Comparison of ENCODE assay signal across 8 cellular contexts in genomic region chr11:130431337-130431773, GRCh38. TPM values are rescaled to one million over a fixed set of nuclear protein-coding genes. Genes with fewer than 3 reads are reported as not detected.
DNase-seq lines count a peak whose midpoint lies in the region; ATAC-seq, FAIRE-seq and TF ChIP-seq lines count a peak whose summit lies in the region.

No MANE protein-coding gene starts in this region.

- CTCF ChIA-PET in RWPE1 (lab: Yijun Ruan, JAX): interaction anchor here (0.6 to 3.3 kb wide), 14 partner anchors 10 to 1488 kb away, joined by 3 to 42 read pairs (median 4); partner anchors contain the start of genes SNX19 and TP53AIP1

- TF ChIP-seq EP300 in gastroesophageal sphincter (IDR thresholded peaks at IDR 0.05): no peak

- peak; percentile 81 for TF ChIP-seq CTCF in C4-2B (conservative IDR thresholded peaks at IDR 0.05)
- peak; percentile 73 for TF ChIP-seq CTCF in RWPE1 (conservative IDR thresholded peaks at IDR 0.05; ENCODE audit: low read depth)
- TF ChIP-seq CTCF in gastroesophageal sphincter (IDR thresholded peaks at IDR 0.05): peak; percentile 24 to 85 (median 80)
- TF ChIP-seq CTCF in pancreas (IDR thresholded peaks at IDR 0.05): peak; percentile 35 to 57 (median 49)
- TF ChIP-seq CTCF in upper lobe of right lung (IDR thresholded peaks at IDR 0.05): peak; percentile 60

- H3K27ac ChIP-seq in C4-2B: no peak overlapping the region
- no peak overlapping the region for H3K27ac ChIP-seq in RWPE1
- H3K27ac ChIP-seq in gastroesophageal sphincter: no peak overlapping the region
- H3K27ac ChIP-seq in pancreas: no peak overlapping the region
- H3K27ac ChIP-seq in upper lobe of right lung: no peak overlapping the region

- TF ChIP-seq POLR2A in gastroesophageal sphincter (IDR thresholded peaks at IDR 0.05): no peak

- POLR2A ChIA-PET in RWPE1 (lab: Yijun Ruan, JAX; ENCODE audit: low non-redundant PET): no interaction called here

- peaks cover 3 to 66% (median 9%) of the 10 kb centered on the region in 3 donors for H3K4me1 ChIP-seq in gastroesophageal sphincter
- H3K4me1 ChIP-seq in pancreas: peaks cover 0 to 5% (median 4%) of the 10 kb centered on the region in 3 donors
- peaks cover 13% of the 10 kb centered on the region for H3K4me1 ChIP-seq in upper lobe of right lung

- no peaks in the 10 kb centered on the region for H3K9me3 ChIP-seq in gastroesophageal sphincter
- peaks cover 0 to 2% (median 0%) of the 10 kb centered on the region in 4 donors for H3K9me3 ChIP-seq in pancreas
- no peaks in the 10 kb centered on the region for H3K9me3 ChIP-seq in upper lobe of right lung

- intact Hi-C loops in pancreas (cut with DNase I) (loop anchor here in 2 of 3 donors (5.0 to 10.0 kb wide), 2 partner anchors 431 to 433 kb away; no protein-coding TSS in a partner anchor), upper lobe of right lung (cut with DNase I) (no loop called here)

- H3K4me3 ChIP-seq in gastroesophageal sphincter (no peak overlapping the region), pancreas (no peak overlapping the region), upper lobe of right lung (no peak overlapping the region)

- DNase-seq in HK-2 (ENCODE audit: unreplicated experiment) (peak; percentile 47), RWPE1 (ENCODE audit: low spot score) (peak; percentile 59), pancreas (peak; percentile 44 to 88 (median 76)), upper lobe of right lung (peak; percentile 75)
- peak; percentile 48 for DNase-seq in activated T-helper 9 cell treated with anti-CD3 and anti-CD28 coated beads, Interleukin-2, amount 50 U/mL, for 16 hours (ENCODE audit: low read depth)

- H3K36me3 ChIP-seq in gastroesophageal sphincter (no peaks in the 10 kb centered on the region), pancreas (no peaks in the 10 kb centered on the region), upper lobe of right lung (no peaks in the 10 kb centered on the region)

- ATAC-seq in GM19023 (IDR thresholded peaks at IDR 0.05; ENCODE audit: unreplicated experiment) (peak; percentile 54), gastroesophageal sphincter (no peak), pancreas (peak; percentile 46 to 71 (median 70)), upper lobe of right lung (peak; percentile 76)

- no peak for FAIRE-seq in pancreas (lab: Jason Lieb, UNC)

- 13 to 17% methylated on average over 2 to 6 of the region's 10 CpGs for WGBS in gastroesophageal sphincter (ENCODE audit: low coverage in 1 of 2), 2 donors
- 8 to 13% methylated on average over 10 of the region's 10 CpGs for WGBS in pancreas, 2 donors

- H3K27me3 ChIP-seq in gastroesophageal sphincter (peaks cover 34% of the 10 kb centered on the region), pancreas (peaks cover 0 to 14% (median 7%) of the 10 kb centered on the region in 4 donors), upper lobe of right lung (peaks cover 29% of the 10 kb centered on the region)

RNA-seq across cellular contexts. Expression of gene ADAMTS8, which starts 2.9 kb away (rescaled TPM):
- total RNA-seq in gastroesophageal sphincter (10 to 100 TPM in 3 of 4 donors, 1 to 10 TPM in 1; 10.0 to 45.6 (median 34.0) TPM), pancreas (1 to 10 TPM in 2 of 6 donors, under 1 TPM in 3, not detected in 1; 0.04 to 1.6 (median 0.22) TPM), upper lobe of right lung (39.1 TPM)
- polyA plus RNA-seq in pancreas: under 1 TPM; 0.42 TPM

RNA-seq across cellular contexts. Expression of gene ADAMTS15, which starts 17.1 kb away (rescaled TPM):
- total RNA-seq in gastroesophageal sphincter (10 to 100 TPM in 1 of 4 donors, 1 to 10 TPM in 3; 8.4 to 11.8 (median 9.5) TPM), pancreas (1 to 10 TPM in 2 of 6 donors, under 1 TPM in 4; 0.14 to 1.2 (median 0.69) TPM), upper lobe of right lung (8.2 TPM)
- 1 to 10 TPM in 1 of 2 donors, under 1 TPM in 1; 0.63 to 1.2 TPM for polyA plus RNA-seq in pancreas

Comparison
In these comparisons a context has a peak if more than half of its experiments do, and no peak if none do; other contexts are left out.
1. RNA of gene ADAMTS8, which starts 2.9 kb away (total RNA-seq): 10.0 to 45.6 TPM in gastroesophageal sphincter and 39.1 TPM in upper lobe of right lung (single experiment); 0.04 to 1.6 TPM in pancreas; every median in the first group is over 4 times any median in the second.
2. Peak in every context shown above with its lines, with median percentiles within 50 percentile points of each other: CTCF ChIP-seq and DNase-seq.